Comparison of ENCODE assay signal across 24 cellular contexts in genomic region chr19:33259532-33259931, GRCh38. TPM values are rescaled to one million over a fixed set of nuclear protein-coding genes. Genes with fewer than 3 reads are reported as not detected.
A peak's percentile ranks its signal among the peaks of the same experiment; 100 is the strongest.
DNase-seq lines count a peak whose midpoint lies in the region; TF ChIP-seq lines count a peak whose summit lies in the region.
"Had no signal": no experiment of that assay in that cellular context is flagged by ENCODE, and none has a peak within 500 bp of the region (broad histone marks: within the 10 kb centered on the region; RNA-seq: fewer than 3 reads in every experiment).

No MANE protein-coding gene starts in this region.

- H3K27me3 Mint-ChIP-seq in glutamatergic neuron (ENCODE audit: unreplicated experiment) (peaks cover 7% of the 10 kb centered on the region), Calu3 (ENCODE audit: unreplicated experiment) (peaks cover 91% of the 10 kb centered on the region)

- peak overlapping the region; percentile 84 for H3K27ac ChIP-seq in neutrophil
- H3K27ac ChIP-seq: 22Rv1 had no signal

- H3K36me3 ChIP-seq in neutrophil, result no peaks in the 10 kb centered on the region

- CTCF ChIA-PET in Calu3 (lab: Charles Lee), result interaction anchor here (0.6 to 1.2 kb wide), 2 partner anchors 9 to 179 kb away, joined by 3 to 5 read pairs; partner anchors contain the start of gene GPATCH1

- TF ChIP-seq CTCF in neutrophil (IDR thresholded peaks at IDR 0.05), result no peak
- TF ChIP-seq CTCF in glutamatergic neuron (IDR thresholded peaks at IDR 0.05; ENCODE audit: partially characterized antibody, unreplicated experiment), result no peak
- TF ChIP-seq CTCF in Calu3 (IDR thresholded peaks at IDR 0.05; ENCODE audit: unreplicated experiment), result no peak

- H3K36me3 Mint-ChIP-seq in glutamatergic neuron (ENCODE audit: unreplicated experiment) (peaks cover 6% of the 10 kb centered on the region), Calu3 (ENCODE audit: insufficient read depth, unreplicated experiment) (no peaks in the 10 kb centered on the region)
- H3K36me3 Mint-ChIP-seq: stimulated activated effector memory CD8-positive, alpha-beta T cell treated with anti-CD3 and anti-CD28 coated beads, Interleukin-12 subunit alpha, Interleukin-12 subunit beta, amount 100 ng/mL, for 72 hours had no signal

- H3K4me1 ChIP-seq in neutrophil (ENCODE audit: control insufficient read depth in 1 of 2, insufficient read depth in 1 of 2, low read depth in 1 of 2, low read length in 1 of 2), result peaks cover 44 to 47% of the 10 kb centered on the region in 2 experiments

- no peaks in the 10 kb centered on the region for H3K27me3 ChIP-seq in neutrophil

- H3K27ac Mint-ChIP-seq in glutamatergic neuron (ENCODE audit: unreplicated experiment), result no peak overlapping the region
- no peak overlapping the region for H3K27ac Mint-ChIP-seq in Calu3 (ENCODE audit: unreplicated experiment)
- H3K27ac Mint-ChIP-seq: stimulated activated effector memory CD8-positive, alpha-beta T cell treated with anti-CD3 and anti-CD28 coated beads, Interleukin-12 subunit alpha, Interleukin-12 subunit beta, amount 100 ng/mL, for 72 hours had no signal

- peak; percentile 66 for DNase-seq in SIG-M5 treated with dmso at 0.1 percent for 504 hours (lab: John Stamatoyannopoulos, UW; ENCODE audit: unreplicated experiment)
- no peak for DNase-seq in SIG-M5 (lab: John Stamatoyannopoulos, UW)
- peak; percentile 28 for DNase-seq in M059J (ENCODE audit: low read depth)
- DNase-seq in SKM-1 treated with dmso at 0.1 percent for 144 hours (lab: John Stamatoyannopoulos, UW; ENCODE audit: unreplicated experiment), result peak; percentile 89
- DNase-seq in glutamatergic neuron, result no peak
- no peak for DNase-seq in Calu3
- DNase-seq in SW480 (ENCODE audit: low spot score), result no peak
- DNase-seq: activated CD4-positive, CD25-positive, alpha-beta regulatory T cell treated with anti-CD3 and anti-CD28 coated beads, Interleukin-2, amount 50 U/mL, for 72 hours; activated gamma-delta T cell; DND-41; MM.1S; NCI-H1694 treated with DMSO at 0.1 percent for 48 hours; NCI-H2171 treated with DMSO at 0.1 percent for 48 hours; NCI-H526; stimulated activated CD4-positive, alpha-beta T cell treated with anti-CD3 and anti-CD28 coated beads, Interleukin-2, amount 100 ng/mL, for 48 hours; T1000 had no signal

- H3K9me3 Mint-ChIP-seq in glutamatergic neuron (ENCODE audit: unreplicated experiment) (peaks cover 9% of the 10 kb centered on the region), Calu3 (ENCODE audit: low read depth, unreplicated experiment) (no peaks in the 10 kb centered on the region)

- H3K4me3 Mint-ChIP-seq in glutamatergic neuron (ENCODE audit: unreplicated experiment) (no peak overlapping the region), Calu3 (ENCODE audit: low read depth, unreplicated experiment) (no peak overlapping the region)
- H3K4me3 Mint-ChIP-seq: stimulated activated effector memory CD8-positive, alpha-beta T cell treated with anti-CD3 and anti-CD28 coated beads, Interleukin-12 subunit alpha, Interleukin-12 subunit beta, amount 100 ng/mL, for 72 hours had no signal

- H3K4me1 Mint-ChIP-seq in glutamatergic neuron (ENCODE audit: low read depth, unreplicated experiment) (peaks cover 4% of the 10 kb centered on the region), Calu3 (ENCODE audit: low read depth, unreplicated experiment) (no peaks in the 10 kb centered on the region)

- BruUV-seq in Calu3 (replicated peaks; lab: Mats Ljungman, UMichigan), result no TSS peak

- peak overlapping the region in 1 of 2 experiments; percentile 57 for H3K4me3 ChIP-seq in neutrophil (ENCODE audit: low read depth in 1 of 2, low read length in 1 of 2)
- H3K4me3 ChIP-seq: smooth muscle cell had no signal

- intact Hi-C loops in Calu3 (cut with micrococcal nuclease; ENCODE audit: unreplicated experiment), result no loop called here

- no peaks in the 10 kb centered on the region for H3K9me3 ChIP-seq in neutrophil

RNA-seq across cellular contexts. Expression of gene SLC7A10, which starts 33.9 kb away (rescaled TPM):
- total RNA-seq in M059J (2014; rRNA removed; shearing (Covaris generic)), result not detected in 2 replicates
- not detected for total RNA-seq in glutamatergic neuron (ENCODE audit: unreplicated experiment)
- not detected in 2 replicates for total RNA-seq in Calu3 (2022)
- total RNA-seq: epithelial cell of proximal tubule, kidney epithelial cell, pulmonary artery endothelial cell, smooth muscle cell, ureter had no signal

RNA-seq across cellular contexts. Expression of gene CEBPA, which starts 42.8 kb away (rescaled TPM):
- total RNA-seq in M059J (2014; rRNA removed; shearing (Covaris generic)), result 0.05 TPM in 1 of 2 replicates, not detected in the other
- total RNA-seq in glutamatergic neuron (ENCODE audit: unreplicated experiment) (0.66 TPM), Calu3 (2022) (1.2 and 1.8 TPM in 2 replicates)

Comparison
In these comparisons a context has a peak if more than half of its experiments do, and no peak if none do; other contexts are left out.
1. DNase-seq: peak in SIG-M5 treated with dmso at 0.1 percent for 504 hours (single experiment), M059J (single experiment) and SKM-1 treated with dmso at 0.1 percent for 144 hours (single experiment); none in SIG-M5 (single experiment), glutamatergic neuron (single experiment), Calu3 (single experiment) and SW480 (single experiment).